ENCODE assay signal across 1 cellular context in the genomic region with DNA sequence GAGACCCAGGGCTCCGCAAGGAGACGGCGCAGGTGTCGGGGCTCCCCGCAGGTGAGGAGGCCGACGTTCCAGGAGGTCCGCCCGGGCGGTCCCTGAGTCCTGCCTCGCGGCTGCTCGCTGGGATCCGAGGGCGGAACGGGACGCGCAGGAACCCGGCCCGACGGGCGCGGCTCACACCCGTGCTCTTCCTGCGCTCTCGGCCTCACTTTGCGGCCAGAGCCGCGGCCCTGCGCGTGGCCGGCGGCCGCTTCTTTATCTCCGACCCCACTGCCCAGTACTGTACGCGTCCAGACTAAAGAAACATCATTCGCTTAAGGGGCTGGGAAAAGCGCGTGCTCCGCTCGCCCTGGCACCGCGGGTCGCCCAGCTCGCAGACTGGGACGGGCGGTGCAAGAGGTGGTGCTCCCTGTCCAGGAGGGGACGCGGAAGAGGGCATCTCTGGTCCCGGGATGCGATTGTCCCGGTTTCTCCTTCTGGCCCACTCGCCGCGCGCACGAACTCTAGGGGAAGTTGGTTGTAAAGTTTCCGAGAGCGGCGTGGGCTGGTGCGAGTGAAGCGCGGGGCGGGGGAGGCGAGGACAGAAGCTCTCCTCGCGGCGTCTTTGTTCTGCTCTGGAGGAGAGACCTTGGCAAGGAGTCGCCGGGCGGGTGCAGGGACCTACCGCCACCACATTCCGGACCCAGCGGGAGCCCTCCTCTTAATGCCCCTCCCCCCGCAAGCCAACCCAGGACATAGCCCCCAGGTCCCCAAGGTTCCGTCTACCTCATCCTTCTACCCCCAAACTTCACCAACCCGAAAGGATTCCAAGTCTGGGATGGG.
TF ChIP-seq lines count a peak whose summit lies in the region.

No MANE protein-coding gene starts in this region.

TF ChIP-seq in HEK293, 187 proteins besides CTCF, POLR2A, EP300 and RAD21 (continued from another document):
- TF ChIP-seq, protein P1, sequence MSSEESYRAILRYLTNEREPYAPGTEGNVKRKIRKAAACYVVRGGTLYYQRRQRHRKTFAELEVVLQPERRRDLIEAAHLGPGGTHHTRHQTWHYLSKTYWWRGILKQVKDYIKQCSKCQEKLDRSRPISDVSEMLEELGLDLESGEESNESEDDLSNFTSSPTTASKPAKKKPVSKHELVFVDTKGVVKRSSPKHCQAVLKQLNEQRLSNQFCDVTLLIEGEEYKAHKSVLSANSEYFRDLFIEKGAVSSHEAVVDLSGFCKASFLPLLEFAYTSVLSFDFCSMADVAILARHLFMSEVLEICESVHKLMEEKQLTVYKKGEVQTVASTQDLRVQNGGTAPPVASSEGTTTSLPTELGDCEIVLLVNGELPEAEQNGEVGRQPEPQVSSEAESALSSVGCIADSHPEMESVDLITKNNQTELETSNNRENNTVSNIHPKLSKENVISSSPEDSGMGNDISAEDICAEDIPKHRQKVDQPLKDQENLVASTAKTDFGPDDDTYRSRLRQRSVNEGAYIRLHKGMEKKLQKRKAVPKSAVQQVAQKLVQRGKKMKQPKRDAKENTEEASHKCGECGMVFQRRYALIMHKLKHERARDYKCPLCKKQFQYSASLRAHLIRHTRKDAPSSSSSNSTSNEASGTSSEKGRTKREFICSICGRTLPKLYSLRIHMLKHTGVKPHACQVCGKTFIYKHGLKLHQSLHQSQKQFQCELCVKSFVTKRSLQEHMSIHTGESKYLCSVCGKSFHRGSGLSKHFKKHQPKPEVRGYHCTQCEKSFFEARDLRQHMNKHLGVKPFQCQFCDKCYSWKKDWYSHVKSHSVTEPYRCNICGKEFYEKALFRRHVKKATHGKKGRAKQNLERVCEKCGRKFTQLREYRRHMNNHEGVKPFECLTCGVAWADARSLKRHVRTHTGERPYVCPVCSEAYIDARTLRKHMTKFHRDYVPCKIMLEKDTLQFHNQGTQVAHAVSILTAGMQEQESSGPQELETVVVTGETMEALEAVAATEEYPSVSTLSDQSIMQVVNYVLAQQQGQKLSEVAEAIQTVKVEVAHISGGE (tag by site-specific recombination; conservative IDR thresholded peaks at IDR 0.05; ENCODE audit: low read depth) = peak; percentile 40; the same call in 1 of the 2 replicates
- TF ChIP-seq, protein P2, sequence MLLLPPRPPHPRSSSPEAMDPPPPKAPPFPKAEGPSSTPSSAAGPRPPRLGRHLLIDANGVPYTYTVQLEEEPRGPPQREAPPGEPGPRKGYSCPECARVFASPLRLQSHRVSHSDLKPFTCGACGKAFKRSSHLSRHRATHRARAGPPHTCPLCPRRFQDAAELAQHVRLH (tag by site-specific recombination; IDR thresholded peaks at IDR 0.05) = no peak
- TF ChIP-seq, protein P3, sequence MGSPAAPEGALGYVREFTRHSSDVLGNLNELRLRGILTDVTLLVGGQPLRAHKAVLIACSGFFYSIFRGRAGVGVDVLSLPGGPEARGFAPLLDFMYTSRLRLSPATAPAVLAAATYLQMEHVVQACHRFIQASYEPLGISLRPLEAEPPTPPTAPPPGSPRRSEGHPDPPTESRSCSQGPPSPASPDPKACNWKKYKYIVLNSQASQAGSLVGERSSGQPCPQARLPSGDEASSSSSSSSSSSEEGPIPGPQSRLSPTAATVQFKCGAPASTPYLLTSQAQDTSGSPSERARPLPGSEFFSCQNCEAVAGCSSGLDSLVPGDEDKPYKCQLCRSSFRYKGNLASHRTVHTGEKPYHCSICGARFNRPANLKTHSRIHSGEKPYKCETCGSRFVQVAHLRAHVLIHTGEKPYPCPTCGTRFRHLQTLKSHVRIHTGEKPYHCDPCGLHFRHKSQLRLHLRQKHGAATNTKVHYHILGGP (tag by site-specific recombination; IDR thresholded peaks at IDR 0.05) = no peak
